Comparison of ENCODE assay signal across 8 cellular contexts in genomic region chr17:48023408-48024148, GRCh38. TPM values are rescaled to one million over a fixed set of nuclear protein-coding genes. Genes with fewer than 3 reads are reported as not detected.
A peak's percentile ranks its signal among the peaks of the same experiment; 100 is the strongest.
DNase-seq lines count a peak whose midpoint lies in the region; ATAC-seq and TF ChIP-seq lines count a peak whose summit lies in the region.

No MANE protein-coding gene starts in this region.

- H2AFZ ChIP-seq in hepatocyte: peak overlapping the region; percentile 44

- TF ChIP-seq CTCF in body of pancreas (IDR thresholded peaks at IDR 0.05) (peak; percentile 17 to 61 (median 46)), hepatocyte (IDR thresholded peaks at IDR 0.05; ENCODE audit: poor library complexity) (peak; percentile 22)

- ATAC-seq in body of pancreas (peak; percentile 71), HG03108 (IDR thresholded peaks at IDR 0.05; ENCODE audit: unreplicated experiment) (no peak), GM19328 (IDR thresholded peaks at IDR 0.05; ENCODE audit: unreplicated experiment) (no peak)

- no peak overlapping the region for H3K4me3 ChIP-seq in body of pancreas
- H3K4me3 ChIP-seq in hepatocyte: peak overlapping the region; percentile 15

- H3K36me3 ChIP-seq in body of pancreas (replicated peaks in 1 of 2; ENCODE audit: insufficient read depth in 1 of 2, low read depth in 2 of 2): no peaks in the 10 kb centered on the region
- H3K36me3 ChIP-seq in hepatocyte (replicated peaks; ENCODE audit: insufficient read depth, low read depth): no peaks in the 10 kb centered on the region

- intact Hi-C loops in body of pancreas (cut with DNase I): no loop called here
- intact Hi-C loops in posterior vena cava (cut with DNase I): loop anchor here in 1 of 2 donors (10.0 kb wide), 1 partner anchor 101 kb away; no protein-coding TSS in a partner anchor

- 0 to 1% methylated on average over 1 to 47 of the region's 53 CpGs for WGBS in body of pancreas, 2 donors
- WGBS in hepatocyte (ENCODE audit: low lambda C conversion rate, missing lambda C conversion rate): 3% methylated on average over 46 of the region's 53 CpGs

- H3K79me2 ChIP-seq in hepatocyte: no peaks in the 10 kb centered on the region

- H3K27me3 ChIP-seq in body of pancreas: no peaks in the 10 kb centered on the region
- peaks cover 40% of the 10 kb centered on the region for H3K27me3 ChIP-seq in hepatocyte

- H3K27ac ChIP-seq in body of pancreas: peak overlapping the region; percentile 56 to 84 (median 78)
- no peak overlapping the region for H3K27ac ChIP-seq in hepatocyte

- peaks cover 37% of the 10 kb centered on the region for H3K4me1 ChIP-seq in body of pancreas
- peaks cover 31% of the 10 kb centered on the region for H3K4me1 ChIP-seq in hepatocyte (ENCODE audit: insufficient read depth)

- DNase-seq in EL: peak; percentile 82
- DNase-seq in NCI-H1105 treated with DMSO at 0.1 percent for 48 hours (lab: John Stamatoyannopoulos, UW): peak; percentile 82
- DNase-seq in SW480 (ENCODE audit: low spot score): peak; percentile 87
- peak; percentile 91 to 96 (median 93) for DNase-seq in body of pancreas
- DNase-seq in hepatocyte (ENCODE audit: low spot score): peak; percentile 83
- DNase-seq in posterior vena cava (ENCODE audit: low spot score): peak; percentile 95

- H3K9me2 ChIP-seq in hepatocyte (replicated peaks; ENCODE audit: insufficient read depth): no peaks in the 10 kb centered on the region

- no peaks in the 10 kb centered on the region for H3K9me3 ChIP-seq in body of pancreas
- no peaks in the 10 kb centered on the region for H3K9me3 ChIP-seq in hepatocyte (ENCODE audit: low read depth)

- H3K4me2 ChIP-seq in hepatocyte: peak overlapping the region; percentile 85

- peak; percentile 20 to 62 (median 58) for TF ChIP-seq POLR2A in body of pancreas (IDR thresholded peaks at IDR 0.05)

- no peaks in the 10 kb centered on the region for H4K20me1 ChIP-seq in hepatocyte (ENCODE audit: insufficient read depth, poor library complexity, severe bottlenecking)

RNA-seq across cellular contexts. Expression of gene COPZ2, which starts 14.0 kb away (rescaled TPM):
- total RNA-seq in body of pancreas (10 to 100 TPM in 1 of 2 donors, 1 to 10 TPM in 1; 7.0 to 43.5 TPM), hepatocyte (36.0 and 40.7 TPM in 2 replicates), posterior vena cava (100 to 1,000 TPM in 1 of 2 donors, 10 to 100 TPM in 1; 75.0 to 136 TPM)
- 139 and 159 TPM in 2 replicates for polyA plus RNA-seq in hepatocyte

RNA-seq across cellular contexts. Expression of gene NFE2L1, which starts 24.6 kb away (rescaled TPM):
- 10 to 100 TPM; 39.4 to 74.2 TPM for total RNA-seq in body of pancreas
- total RNA-seq in hepatocyte: 82.0 and 86.4 TPM in 2 replicates
- 35.3 and 42.4 TPM in 2 replicates for polyA plus RNA-seq in hepatocyte
- 100 to 1,000 TPM; 255 to 263 TPM for total RNA-seq in posterior vena cava

RNA-seq across cellular contexts. Expression of gene CDK5RAP3, which starts 52.7 kb away (rescaled TPM):
- total RNA-seq in body of pancreas (100 to 1,000 TPM; 209 to 588 TPM), hepatocyte (88.9 and 124 TPM in 2 replicates), posterior vena cava (10 to 100 TPM; 80.3 to 95.8 TPM)
- 179 and 236 TPM in 2 replicates for polyA plus RNA-seq in hepatocyte
